1 cellular context compared by ENCODE assay signal in genomic region chr19:1384478-1385110, GRCh38.
TF ChIP-seq lines count a peak whose summit lies in the region.

No MANE protein-coding gene starts in this region.

TF ChIP-seq in A549, 52 proteins besides CTCF, POLR2A, EP300 and RAD21 (continued from another document):
- no peak for TF ChIP-seq ZFP36 (IDR thresholded peaks at IDR 0.05; ENCODE audit: borderline replicate concordance, partially characterized antibody)
- TF ChIP-seq REST (IDR thresholded peaks at IDR 0.05): no peak
- no peak for TF ChIP-seq ZC3H11A (IDR thresholded peaks at IDR 0.05)
- TF ChIP-seq JUN (IDR thresholded peaks at IDR 0.05): no peak
